ENCODE assay signal across 19 cellular contexts in the genomic region with DNA sequence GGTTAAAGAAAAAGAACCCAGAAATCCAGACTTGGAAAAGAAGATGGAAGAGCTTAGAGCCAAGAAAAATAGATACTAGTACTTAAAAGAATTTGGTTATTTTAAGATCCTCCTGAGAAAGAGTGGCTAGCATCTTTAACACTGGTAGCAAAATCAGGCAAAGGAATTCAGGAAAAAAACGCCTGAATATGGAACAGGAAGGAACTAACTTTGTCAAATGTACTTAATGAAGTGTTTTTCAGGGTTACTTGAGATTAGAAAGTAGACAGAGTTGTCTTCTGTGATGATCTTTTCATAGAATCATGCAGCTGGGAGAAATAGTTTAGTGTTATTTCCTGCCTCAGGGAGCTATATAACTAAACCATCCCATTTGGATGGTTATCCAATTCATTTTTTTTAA. TPM values are rescaled to one million over a fixed set of nuclear protein-coding genes. Genes with fewer than 3 reads are reported as not detected.
A peak's percentile ranks its signal among the peaks of the same experiment; 100 is the strongest.
DNase-seq lines count a peak whose midpoint lies in the region; ATAC-seq and TF ChIP-seq lines count a peak whose summit lies in the region.
"Had no signal": no experiment of that assay in that cellular context is flagged by ENCODE, and none has a peak within 500 bp of the region (broad histone marks: within the 10 kb centered on the region; RNA-seq: fewer than 3 reads in every experiment).

No MANE protein-coding gene starts in this region.

- H3K14ac ChIP-seq in IMR-90 (replicated peaks; ENCODE audit: low read depth, low read length) (peak overlapping the region; percentile 61; the same call in 1 of the 2 replicates), trophoblast cell (ENCODE audit: low read length) (no peak overlapping the region)

- peaks cover 3% of the 10 kb centered on the region for H3F3A ChIP-seq in neural progenitor cell (ENCODE audit: low read depth)

- no peaks in the 10 kb centered on the region for H3K9me3 Mint-ChIP-seq in neural progenitor cell
- H3K9me3 Mint-ChIP-seq: CD8-positive, alpha-beta T cell had no signal

- H2AK5ac ChIP-seq in IMR-90 (ENCODE audit: low read depth, low read length) = peak overlapping the region; percentile 53; the same call in 1 of the 2 replicates
- no peak overlapping the region for H2AK5ac ChIP-seq in trophoblast cell (ENCODE audit: low read length)

- peaks cover 9% of the 10 kb centered on the region; the same call in 1 of the 2 replicates for H3K9me1 ChIP-seq in IMR-90 (ENCODE audit: insufficient read depth, low read length)

- H2AK9ac ChIP-seq in IMR-90 (replicated peaks; ENCODE audit: low read depth, low read length, poor library complexity) = no peak overlapping the region

- H3K79me1 ChIP-seq in IMR-90 (ENCODE audit: low read depth in 1 of 2, low read length in 2 of 2) = peaks cover 0 to 38% of the 10 kb centered on the region in 2 experiments; a peak in 2 of 4 replicates
- H3K79me1 ChIP-seq in trophoblast cell (ENCODE audit: low read length) = no peaks in the 10 kb centered on the region

- BruUV-seq in IMR-90 (replicated peaks; lab: Mats Ljungman, UMichigan) = no TSS peak

- CTCF ChIA-PET in BJ (lab: Yijun Ruan, JAX) (interaction anchor here (0.7 to 1.0 kb wide), 2 partner anchors 112 to 141 kb away, joined by 3 to 4 read pairs; no protein-coding TSS in a partner anchor), IMR-90 (lab: Yijun Ruan, JAX) (no interaction called here)

- H3K79me2 ChIP-seq in osteoblast (ENCODE audit: insufficient read depth, low read length) (no peaks in the 10 kb centered on the region), neural progenitor cell (ENCODE audit: low read depth) (no peaks in the 10 kb centered on the region), trophoblast cell (ENCODE audit: control insufficient read depth, insufficient read depth, low read length, poor library complexity) (no peaks in the 10 kb centered on the region)

- H2BK12ac ChIP-seq in trophoblast cell (ENCODE audit: low read length) = no peak overlapping the region

- H3K4me1 ChIP-seq in IMR-90 (ENCODE audit: control insufficient read depth, insufficient read depth, low read length) = peaks cover 22% of the 10 kb centered on the region
- H3K4me1 ChIP-seq in osteoblast (ENCODE audit: insufficient read depth, low read length) = peaks cover 16% of the 10 kb centered on the region
- H3K4me1 ChIP-seq in neural progenitor cell = peaks cover 7% of the 10 kb centered on the region
- no peaks in the 10 kb centered on the region for H3K4me1 ChIP-seq in trophoblast cell (ENCODE audit: control insufficient read depth in 1 of 2, insufficient read depth in 2 of 2, low read length in 2 of 2)
- H3K4me1 ChIP-seq: BLaER1 treated with 17β-estradiol and CSF1 and Interleukin-3, amounts not matched to agents 10 nM and 100 nM had no signal

- H3K4me2 ChIP-seq in IMR-90 (ENCODE audit: low read depth, low read length) (no peak overlapping the region; the same call in 1 of the 2 replicates), osteoblast (ENCODE audit: insufficient read depth, low read length) (peak overlapping the region; percentile 35), neural progenitor cell (no peak overlapping the region), trophoblast cell (ENCODE audit: low read length) (no peak overlapping the region)
- H3K4me2 ChIP-seq: BLaER1 treated with 17β-estradiol and CSF1 and Interleukin-3, amounts not matched to agents 10 nM and 100 nM had no signal

- H2BK120ac ChIP-seq in IMR-90 (ENCODE audit: low read depth, low read length) (0 out of 2 replicates have a peak overlapping the region, but pooled peaks have one; percentile 10), trophoblast cell (ENCODE audit: insufficient read depth, low read length, poor library complexity) (no peak overlapping the region)

- peak overlapping the region; percentile 36; the same call in 1 of the 2 replicates for H2BK20ac ChIP-seq in IMR-90 (ENCODE audit: low read depth, low read length)

- intact Hi-C loops in IMR-90 (cut with micrococcal nuclease) = no loop called here

- H3K4me3 ChIP-seq in BJ (ENCODE audit: low read depth, low read length) (no peak overlapping the region), IMR-90 (ENCODE audit: insufficient read depth, low read depth, low read length) (no peak overlapping the region), osteoblast (ENCODE audit: insufficient read depth, low read length) (no peak overlapping the region), neural progenitor cell (no peak overlapping the region), trophoblast cell (ENCODE audit: low read depth, low read length) (no peak overlapping the region)
- H3K4me3 ChIP-seq: BLaER1 treated with 17β-estradiol and CSF1 and Interleukin-3, amounts not matched to agents 10 nM and 100 nM; SK-N-MC had no signal

- H3K27ac ChIP-seq in IMR-90 (ENCODE audit: insufficient read depth, low read length) (no peak overlapping the region), osteoblast (ENCODE audit: low read depth, low read length) (peak overlapping the region; percentile 4), neural progenitor cell (no peak overlapping the region), trophoblast cell (ENCODE audit: low read depth, low read length) (no peak overlapping the region)
- H3K27ac ChIP-seq: BLaER1 treated with 17β-estradiol and CSF1 and Interleukin-3, amounts not matched to agents 10 nM and 100 nM; SK-N-MC had no signal

- H3K4me3 Mint-ChIP-seq in neural progenitor cell = no peak overlapping the region
- H3K4me3 Mint-ChIP-seq: CD8-positive, alpha-beta T cell had no signal

- H4K8ac ChIP-seq in IMR-90 (ENCODE audit: low read depth in 2 of 2, low read length in 2 of 2) = no peak overlapping the region; a peak in 1 of 4 replicates
- no peak overlapping the region for H4K8ac ChIP-seq in trophoblast cell (ENCODE audit: low read depth, low read length)

- H3K36me3 ChIP-seq in BJ (ENCODE audit: control insufficient read depth, insufficient read depth, low read length) (0 out of 2 replicates have a peak, but pooled peaks cover 1% of the 10 kb centered on the region), IMR-90 (ENCODE audit: control insufficient read depth, insufficient read depth, low read length) (no peaks in the 10 kb centered on the region), osteoblast (ENCODE audit: insufficient read depth, low read length) (no peaks in the 10 kb centered on the region), neural progenitor cell (no peaks in the 10 kb centered on the region), trophoblast cell (ENCODE audit: control insufficient read depth in 1 of 2, insufficient read depth in 2 of 2, low read length in 2 of 2) (no peaks in the 10 kb centered on the region)
- H3K36me3 ChIP-seq: BLaER1 treated with 17β-estradiol and CSF1 and Interleukin-3, amounts not matched to agents 10 nM and 100 nM had no signal

- no peaks in the 10 kb centered on the region for H3K36me3 Mint-ChIP-seq in neural progenitor cell
- H3K36me3 Mint-ChIP-seq: CD8-positive, alpha-beta T cell had no signal

- TF ChIP-seq RAD21 in IMR-90 (IDR thresholded peaks at IDR 0.05; ENCODE audit: low read length) = no peak

- no peak for TF ChIP-seq POLR2A in IMR-90 (IDR thresholded peaks at IDR 0.05; ENCODE audit: low read depth, low read length)

- dilution Hi-C loops in IMR-90 (cut with HindIII; ENCODE audit: low sequenced_read_pairs, unreplicated experiment) = no loop called here

- WGBS in IMR-90 (ENCODE audit: extremely low coverage in 2 of 2, insufficient read length in 1 of 2), 2 experiments = no CpG with 5 or more reads among the region's 1 CpG
- WGBS in trophoblast cell (ENCODE audit: extremely low coverage, insufficient coverage, insufficient read length) = no CpG with 5 or more reads among the region's 1 CpG

- H3K9me3 ChIP-seq in IMR-90 (ENCODE audit: control insufficient read depth, insufficient read depth, low read length) = no peaks in the 10 kb centered on the region
- H3K9me3 ChIP-seq in osteoblast (ENCODE audit: low read depth, low read length) = no peaks in the 10 kb centered on the region
- no peaks in the 10 kb centered on the region for H3K9me3 ChIP-seq in neural progenitor cell (ENCODE audit: low read depth)
- H3K9me3 ChIP-seq in trophoblast cell (ENCODE audit: insufficient read depth, low read depth, low read length) = no peaks in the 10 kb centered on the region
- H3K9me3 ChIP-seq: BLaER1 treated with 17β-estradiol and CSF1 and Interleukin-3, amounts not matched to agents 10 nM and 100 nM had no signal

- peak; percentile 39 for DNase-seq in BJ (ENCODE audit: low read depth)
- peak; percentile 19 for DNase-seq in IMR-90
- DNase-seq in dermis blood vessel endothelial cell = peak; percentile 25
- DNase-seq in osteoblast (ENCODE audit: insufficient read length, low spot score, missing footprints) = peak; percentile 82
- DNase-seq in DMS53 (lab: John Stamatoyannopoulos, UW) = no peak
- no peak for DNase-seq in neural progenitor cell (ENCODE audit: low spot score)
- DNase-seq in trophoblast cell = no peak
- DNase-seq: Calu3; CD8-positive, alpha-beta T cell; KBM-7; NCI-H1105 treated with DMSO at 0.1 percent for 48 hours; NCI-H187; NCI-H2107; NCI-H2227 treated with DMSO at 0.1 percent for 48 hours; NCI-H510A treated with DMSO at 0.1 percent for 48 hours; NCI-H82; SHP77 had no signal

- H3K18ac ChIP-seq in IMR-90 (ENCODE audit: low read depth, low read length) = peak overlapping the region; percentile 64; the same call in 1 of the 2 replicates
- no peak overlapping the region for H3K18ac ChIP-seq in trophoblast cell (ENCODE audit: low read length)

- H3K9ac ChIP-seq in IMR-90 (ENCODE audit: low read depth, low read length) (no peak overlapping the region), neural progenitor cell (no peak overlapping the region), trophoblast cell (ENCODE audit: low read length) (no peak overlapping the region)
- H3K9ac ChIP-seq: BLaER1 treated with 17β-estradiol and CSF1 and Interleukin-3, amounts not matched to agents 10 nM and 100 nM had no signal

- H4K91ac ChIP-seq in IMR-90 (ENCODE audit: insufficient read depth, low read depth, low read length) (no peak overlapping the region), trophoblast cell (ENCODE audit: low read depth, low read length) (no peak overlapping the region)

- no peaks in the 10 kb centered on the region for H3K27me3 Mint-ChIP-seq in neural progenitor cell (ENCODE audit: insufficient read depth, low read depth)

- no peak overlapping the region for H4K12ac ChIP-seq in trophoblast cell (ENCODE audit: low read depth, low read length)

- H3K23ac ChIP-seq in IMR-90 (ENCODE audit: low read depth, low read length) (no peak overlapping the region), trophoblast cell (ENCODE audit: low read length) (no peak overlapping the region)

- H4K5ac ChIP-seq in IMR-90 (ENCODE audit: low read depth, low read length) = peak overlapping the region; percentile 72; the same call in 1 of the 2 replicates

- peak; percentile 21; the same call in 1 of the 2 replicates for ATAC-seq in IMR-90 (ENCODE audit: low read depth)
- ATAC-seq: CD8-positive, alpha-beta T cell had no signal

- in situ Hi-C loops in IMR-90 (cut with MboI; ENCODE audit: low sequenced_read_pairs) = no loop called here

- H3K4ac ChIP-seq in IMR-90 (ENCODE audit: low read depth, low read length) = peak overlapping the region; percentile 51; the same call in 1 of the 2 replicates
- no peak overlapping the region for H3K4ac ChIP-seq in trophoblast cell (ENCODE audit: low read depth, low read length)

- H3K27me3 ChIP-seq in BJ (ENCODE audit: control insufficient read depth, insufficient read depth, low read length) (no peaks in the 10 kb centered on the region), IMR-90 (ENCODE audit: control insufficient read depth, insufficient read depth, low read length) (no peaks in the 10 kb centered on the region), osteoblast (ENCODE audit: insufficient read depth, low read length) (no peaks in the 10 kb centered on the region), neural progenitor cell (no peaks in the 10 kb centered on the region), trophoblast cell (ENCODE audit: insufficient read depth, low read length) (no peaks in the 10 kb centered on the region)
- H3K27me3 ChIP-seq: BLaER1 treated with 17β-estradiol and CSF1 and Interleukin-3, amounts not matched to agents 10 nM and 100 nM had no signal

- H3K27ac Mint-ChIP-seq in neural progenitor cell = no peak overlapping the region
- H3K27ac Mint-ChIP-seq: CD8-positive, alpha-beta T cell had no signal

- H2BK15ac ChIP-seq in IMR-90 (ENCODE audit: low read depth, low read length) = peak overlapping the region; percentile 42; the same call in 1 of the 3 replicates

- H2BK5ac ChIP-seq in IMR-90 (ENCODE audit: low read depth, low read length, poor library complexity, severe bottlenecking) (peak overlapping the region; percentile 18), trophoblast cell (ENCODE audit: low read depth, low read length, poor library complexity) (no peak overlapping the region)

- peaks cover 40% of the 10 kb centered on the region for H3K4me1 Mint-ChIP-seq in neural progenitor cell

- H4K20me1 ChIP-seq in IMR-90 (ENCODE audit: insufficient read depth, low read length) (no peaks in the 10 kb centered on the region), osteoblast (ENCODE audit: insufficient read depth, low read length) (no peaks in the 10 kb centered on the region), neural progenitor cell (ENCODE audit: low read depth) (no peaks in the 10 kb centered on the region)
- H4K20me1 ChIP-seq: BLaER1 treated with 17β-estradiol and CSF1 and Interleukin-3, amounts not matched to agents 10 nM and 100 nM had no signal

- H3K56ac ChIP-seq in IMR-90 (ENCODE audit: extremely low read depth, insufficient read depth, low read length) = no peak overlapping the region

- H2AFZ ChIP-seq in IMR-90 (replicated peaks; ENCODE audit: low read length, poor library complexity) (no peak overlapping the region), osteoblast (ENCODE audit: low read length) (peak overlapping the region; percentile 1), neural progenitor cell (replicated peaks) (no peak overlapping the region), trophoblast cell (ENCODE audit: insufficient read depth, low read length, poor library complexity) (no peak overlapping the region)

- TF ChIP-seq CTCF in BJ (IDR thresholded peaks at IDR 0.05; ENCODE audit: insufficient read depth, low read depth, low read length) (no peak), IMR-90 (conservative IDR thresholded peaks at IDR 0.05; ENCODE audit: low read depth, low read length) (no peak), osteoblast (IDR thresholded peaks at IDR 0.05; ENCODE audit: extremely low read depth, low read depth, low read length) (no peak), neural progenitor cell (IDR thresholded peaks at IDR 0.05) (no peak)

- POLR2A ChIA-PET in BJ (lab: Charles Lee) (no interaction called here), IMR-90 (lab: Charles Lee; ENCODE audit: unreplicated experiment) (no interaction called here)

RNA-seq across cellular contexts. Expression of gene SASH1, which starts 50.8 kb away (rescaled TPM):
- polyA plus RNA-seq in BJ (2011; rRNA removed) = 30.4 and 32.2 TPM in 2 replicates
- polyA minus RNA-seq in BJ (2011; rRNA and poly(A)+ RNA removed) = 52.7 and 64.8 TPM in 2 replicates
- total RNA-seq in IMR-90 (2012; rRNA removed) = 16.5 and 20.3 TPM in 2 replicates
- polyA plus RNA-seq in IMR-90 (2012; rRNA removed) = 11.6 and 11.7 TPM in 2 replicates
- polyA plus RNA-seq in IMR-90 (2012; cell fraction: cytosol; rRNA removed) = 6.7 and 8.2 TPM in 2 replicates
- 13.3 and 28.8 TPM in 2 replicates for polyA plus RNA-seq in IMR-90 (2012; cell fraction: nucleus; rRNA removed; ENCODE audit: low replicate concordance)
- 112 and 160 TPM in 2 replicates for total RNA-seq in dermis blood vessel endothelial cell
- total RNA-seq in osteoblast = 61.0 and 71.7 TPM in 2 replicates
- 10.2 and 11.8 TPM in 2 replicates for total RNA-seq in neural progenitor cell (ENCODE audit: low replicate concordance)
- polyA plus RNA-seq in trophoblast cell (2013) = 10.6 and 10.9 TPM in 2 replicates

Comparison
In these comparisons a context has a peak if more than half of its experiments do, and no peak if none do; other contexts are left out.
1. DNase-seq: peak in BJ (single experiment), IMR-90 (single experiment), dermis blood vessel endothelial cell (single experiment) and osteoblast (single experiment); none in DMS53 (single experiment), neural progenitor cell (single experiment) and trophoblast cell (0 of 2).